ENCODE assay signal across 35 cellular contexts in the genomic region with DNA sequence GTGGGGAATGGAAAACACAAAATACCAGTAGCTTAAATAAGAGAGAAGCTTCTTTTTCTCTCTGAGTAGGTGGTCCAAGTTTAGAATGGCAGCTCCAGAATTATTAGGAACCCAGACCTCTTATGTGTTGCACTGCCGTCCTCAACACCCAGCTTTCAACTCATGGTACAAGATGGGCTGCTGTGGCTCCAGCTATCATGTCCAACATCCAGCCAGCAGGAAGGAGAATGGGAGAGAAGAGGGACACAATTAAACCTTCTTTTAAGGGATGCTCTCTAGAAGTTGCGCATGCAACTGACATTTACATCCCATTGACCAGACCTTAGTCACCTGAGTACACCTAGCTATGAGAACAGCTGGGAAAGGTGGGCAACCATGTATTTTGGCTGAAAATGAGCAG.
"Had no signal": no experiment of that assay in that cellular context is flagged by ENCODE, and none has a peak within 500 bp of the region (broad histone marks: within the 10 kb centered on the region; RNA-seq: fewer than 3 reads in every experiment).

No MANE protein-coding gene starts in this region.

- H3K4me1 ChIP-seq: adrenal gland, body of pancreas, breast epithelium had no signal

- H3K9me3 ChIP-seq: adrenal gland, body of pancreas, breast epithelium had no signal

- H3K9me3 Mint-ChIP-seq: activated B cell treated with CpG ODN at 0.5 μM for 24 hours; activated CD4-positive, alpha-beta memory T cell treated with anti-CD3 and anti-CD28 coated beads for 36 hours; activated CD8-positive, alpha-beta T cell treated with anti-CD3 and anti-CD28 coated beads for 36 hours; activated naive CD4-positive, alpha-beta T cell treated with anti-CD3 and anti-CD28 coated beads for 36 hours; activated naive CD4-positive, alpha-beta T cell treated with anti-CD3 and anti-CD28 coated beads, Interleukin-2, amount 50 U/mL, for 72 hours; activated T-cell treated with anti-CD3 and anti-CD28 coated beads, Interleukin-2, amount 50 U/mL, for 4 hours; activated T-cell treated with anti-CD3 and anti-CD28 coated beads, Interleukin-2, amount 50 U/mL, for 72 hours; activated T-helper 1 cell treated with anti-CD3 and anti-CD28 coated beads, Interleukin-12 subunit alpha, Interleukin-12 subunit beta, Interleukin-2, Interleukin-4 antibody, amounts not matched to agents 30 ng/mL and 10 ng/mL and 1 ng/mL, durations not matched to agents 14 hours and 24 hours and 36 hours; activated T-helper 17 cell treated with anti-CD3 and anti-CD28 coated beads, Interleukin-2, amount 50 U/mL, for 72 hours; T-helper 1 cell treated with Interleukin-12 subunit alpha and Interleukin-12 subunit beta and Interleukin-4 antibody, amounts not matched to agents 30 μg/mL and 1 μg/mL, for 36 hours; T-helper 2 cell treated with Interferon-gamma antibody and Interleukin-4, amounts not matched to agents 5 μg/mL and 100 μg/mL, for 36 hours had no signal

- H3K36me3 Mint-ChIP-seq: activated CD4-positive, alpha-beta memory T cell treated with anti-CD3 and anti-CD28 coated beads for 36 hours; activated naive CD4-positive, alpha-beta T cell treated with anti-CD3 and anti-CD28 coated beads, Interleukin-2, amount 50 U/mL, for 72 hours; activated naive CD8-positive, alpha-beta T cell treated with anti-CD3 and anti-CD28 coated beads for 36 hours had no signal

- H3K27me3 ChIP-seq: adrenal gland, body of pancreas, brain microvascular endothelial cell, breast epithelium had no signal

- H3K36me3 ChIP-seq: adrenal gland, brain microvascular endothelial cell, breast epithelium had no signal

- H3K27ac Mint-ChIP-seq: activated B cell treated with CpG ODN at 0.5 μM for 24 hours; activated CD4-positive, alpha-beta memory T cell treated with anti-CD3 and anti-CD28 coated beads for 36 hours; activated CD8-positive, alpha-beta T cell treated with anti-CD3 and anti-CD28 coated beads for 36 hours; activated naive CD4-positive, alpha-beta T cell treated with anti-CD3 and anti-CD28 coated beads for 36 hours; activated naive CD4-positive, alpha-beta T cell treated with anti-CD3 and anti-CD28 coated beads, Interleukin-2, amount 50 U/mL, for 72 hours; activated naive CD8-positive, alpha-beta T cell treated with anti-CD3 and anti-CD28 coated beads for 36 hours; activated T-cell treated with anti-CD3 and anti-CD28 coated beads, Interleukin-2, amount 50 U/mL, for 72 hours; T-helper 1 cell treated with Interleukin-12 subunit alpha and Interleukin-12 subunit beta and Interleukin-4 antibody, amounts not matched to agents 30 μg/mL and 1 μg/mL, for 36 hours; T-helper 2 cell treated with Interferon-gamma antibody and Interleukin-4, amounts not matched to agents 5 μg/mL and 100 μg/mL, for 36 hours had no signal

- H3K4me3 Mint-ChIP-seq: activated B cell treated with CpG ODN at 0.5 μM for 24 hours; activated CD4-positive, alpha-beta memory T cell treated with anti-CD3 and anti-CD28 coated beads for 36 hours; activated CD8-positive, alpha-beta T cell treated with anti-CD3 and anti-CD28 coated beads for 36 hours; activated naive CD4-positive, alpha-beta T cell treated with anti-CD3 and anti-CD28 coated beads for 36 hours; activated naive CD8-positive, alpha-beta T cell treated with anti-CD3 and anti-CD28 coated beads for 36 hours; activated T-cell treated with anti-CD3 and anti-CD28 coated beads, Interleukin-2, amount 50 U/mL, for 4 hours; activated T-cell treated with anti-CD3 and anti-CD28 coated beads, Interleukin-2, amount 50 U/mL, for 72 hours; activated T-helper 1 cell treated with anti-CD3 and anti-CD28 coated beads, Interleukin-12 subunit alpha, Interleukin-12 subunit beta, Interleukin-2, Interleukin-4 antibody, amounts not matched to agents 30 ng/mL and 10 ng/mL and 1 ng/mL, durations not matched to agents 14 hours and 24 hours and 36 hours; activated T-helper 17 cell treated with anti-CD3 and anti-CD28 coated beads, Interleukin-2, amount 50 U/mL, for 72 hours; T-helper 1 cell treated with Interleukin-12 subunit alpha and Interleukin-12 subunit beta and Interleukin-4 antibody, amounts not matched to agents 30 μg/mL and 1 μg/mL, for 36 hours; T-helper 2 cell treated with Interferon-gamma antibody and Interleukin-4, amounts not matched to agents 5 μg/mL and 100 μg/mL, for 36 hours had no signal

- H3K4me3 ChIP-seq: adrenal gland, body of pancreas, breast epithelium had no signal

- H3K27ac ChIP-seq: adrenal gland, body of pancreas, brain microvascular endothelial cell, breast epithelium had no signal

- FAIRE-seq: astrocyte, TTC549 had no signal

- DNase-seq: activated B cell treated with CpG ODN at 0.5 μM for 24 hours; activated CD4-positive, alpha-beta memory T cell treated with anti-CD3 and anti-CD28 coated beads for 36 hours; activated CD4-positive, alpha-beta T cell treated with anti-CD3 and anti-CD28 coated beads for 4 hours; activated CD4-positive, alpha-beta T cell treated with anti-CD3 and anti-CD28 coated beads, Interleukin-2, amount 50 U/mL, for 1 hour; activated CD4-positive, alpha-beta T cell treated with anti-CD3 and anti-CD28 coated beads, Interleukin-2, amount 50 U/mL, for 4 hours; activated CD4-positive, CD25-positive, alpha-beta regulatory T cell treated with anti-CD3 and anti-CD28 coated beads, Interleukin-2, amount 50 U/mL, for 72 hours; activated CD8-positive, alpha-beta memory T cell treated with anti-CD3 and anti-CD28 coated beads, Interleukin-2, amount 50 U/mL, for 4 hours; activated CD8-positive, alpha-beta T cell treated with anti-CD3 and anti-CD28 coated beads for 36 hours; activated effector memory CD4-positive, alpha-beta T cell treated with anti-CD3 and anti-CD28 coated beads, Interleukin-2, amount 50 U/mL, for 16 hours; activated gamma-delta T cell treated with Interleukin-2 at 50 U/mL for 16 hours; activated naive CD4-positive, alpha-beta T cell; activated naive CD4-positive, alpha-beta T cell treated with anti-CD3 and anti-CD28 coated beads for 36 hours; activated naive CD4-positive, alpha-beta T cell treated with anti-CD3 and anti-CD28 coated beads, Interleukin-2, amount 50 U/mL, for 16 hours; activated naive CD8-positive, alpha-beta T cell treated with anti-CD3 and anti-CD28 coated beads for 36 hours; activated T-cell treated with anti-CD3 and anti-CD28 coated beads for 4 hours; activated T-cell treated with anti-CD3 and anti-CD28 coated beads, Interleukin-2, amount 50 U/mL, for 1 hour; activated T-cell treated with anti-CD3 and anti-CD28 coated beads, Interleukin-2, amount 50 U/mL, for 4 hours; activated T-cell treated with anti-CD3 and anti-CD28 coated beads, Interleukin-2, amount 50 U/mL, for 72 hours; adrenal gland; amniotic stem cell; aorta; body of pancreas; brain microvascular endothelial cell; central memory CD4-positive, alpha-beta T cell; T-helper 1 cell; T-helper 2 cell; T-helper 9 cell had no signal
